ENCODE assay signal across 31 cellular contexts in the genomic region with DNA sequence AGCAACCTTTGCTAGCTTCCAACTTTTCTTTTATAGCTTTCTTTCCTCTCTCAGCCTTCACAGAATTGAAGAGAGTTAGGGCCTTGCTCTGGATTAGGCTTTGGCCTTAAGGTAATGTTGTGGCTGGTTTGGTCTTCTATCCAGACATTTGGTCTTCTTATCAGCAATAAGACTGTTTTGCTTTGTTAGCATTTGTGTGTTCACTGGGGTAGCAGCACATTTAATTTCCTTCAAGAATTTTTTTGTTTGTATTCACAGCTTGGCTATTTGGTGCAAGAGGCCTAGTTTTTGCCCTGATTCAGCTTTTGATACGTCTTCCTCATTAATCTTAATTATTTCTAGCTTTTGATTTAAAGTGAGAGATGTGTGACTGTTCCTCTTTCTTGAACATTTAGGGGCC.
"Had no signal": no experiment of that assay in that cellular context is flagged by ENCODE, and none has a peak within 500 bp of the region (broad histone marks: within the 10 kb centered on the region; RNA-seq: fewer than 3 reads in every experiment).

No MANE protein-coding gene starts in this region.

- H3K27ac Mint-ChIP-seq: activated CD4-positive, alpha-beta memory T cell treated with anti-CD3 and anti-CD28 coated beads, Interleukin-2, amount 10 ng/mL, durations not matched to agents 7 days and 5 days; activated CD4-positive, alpha-beta T cell treated with anti-CD3 and anti-CD28 coated beads, Interleukin-2, amount 10 ng/mL, durations not matched to agents 7 days and 5 days; activated naive CD4-positive, alpha-beta T cell treated with anti-CD3 and anti-CD28 coated beads for 36 hours; activated naive CD4-positive, alpha-beta T cell treated with anti-CD3 and anti-CD28 coated beads, Interleukin-2, amount 50 U/mL, for 24 hours; activated naive CD8-positive, alpha-beta T cell treated with anti-CD3 and anti-CD28 coated beads for 36 hours; activated naive CD8-positive, alpha-beta T cell treated with anti-CD3 and anti-CD28 coated beads, Interleukin-2, amount 50 U/mL, for 24 hours; activated T-helper 1 cell treated with anti-CD3 and anti-CD28 coated beads, Interleukin-12 subunit alpha, Interleukin-12 subunit beta, Interleukin-2, Interleukin-4 antibody, amounts not matched to agents 30 ng/mL and 10 ng/mL and 1 ng/mL, durations not matched to agents 14 hours and 24 hours and 36 hours; activated T-helper 2 cell treated with anti-CD3 and anti-CD28 coated beads, Interferon-gamma antibody, Interleukin-2, Interleukin-4, amounts not matched to agents 10 μg/mL and 5 μg/mL and 100 μg/mL, durations not matched to agents 14 hours and 24 hours and 36 hours; dendritic cell treated with granulocyte-macrophage colony-stimulating factor and Interleukin-4, amounts not matched to agents 40 ng/mL and 50 ng/mL, for 4 days; endodermal cell; WTC11 had no signal

- H3K9me3 Mint-ChIP-seq: activated CD4-positive, alpha-beta memory T cell treated with anti-CD3 and anti-CD28 coated beads, Interleukin-2, amount 10 ng/mL, durations not matched to agents 7 days and 5 days; activated CD4-positive, alpha-beta T cell treated with anti-CD3 and anti-CD28 coated beads, Interleukin-2, amount 10 ng/mL, durations not matched to agents 7 days and 5 days; activated naive CD4-positive, alpha-beta T cell treated with anti-CD3 and anti-CD28 coated beads for 36 hours; activated naive CD4-positive, alpha-beta T cell treated with anti-CD3 and anti-CD28 coated beads, Interleukin-2, amount 50 U/mL, for 24 hours; activated naive CD8-positive, alpha-beta T cell treated with anti-CD3 and anti-CD28 coated beads for 36 hours; activated naive CD8-positive, alpha-beta T cell treated with anti-CD3 and anti-CD28 coated beads, Interleukin-2, amount 50 U/mL, for 24 hours; activated T-cell treated with anti-CD3 and anti-CD28 coated beads, Interleukin-2, amount 50 U/mL, for 4 hours; activated T-helper 1 cell treated with anti-CD3 and anti-CD28 coated beads, Interleukin-12 subunit alpha, Interleukin-12 subunit beta, Interleukin-2, Interleukin-4 antibody, amounts not matched to agents 30 ng/mL and 10 ng/mL and 1 ng/mL, durations not matched to agents 14 hours and 24 hours and 36 hours; activated T-helper 2 cell treated with anti-CD3 and anti-CD28 coated beads, Interferon-gamma antibody, Interleukin-2, Interleukin-4, amounts not matched to agents 10 μg/mL and 5 μg/mL and 100 μg/mL, durations not matched to agents 14 hours and 24 hours and 36 hours; central memory CD8-positive, alpha-beta T cell; dendritic cell treated with granulocyte-macrophage colony-stimulating factor and Interleukin-4, amounts not matched to agents 40 ng/mL and 50 ng/mL, for 4 days had no signal

- FAIRE-seq: bronchial epithelial cell, frontal cortex had no signal

- H3K4me3 Mint-ChIP-seq: activated CD4-positive, alpha-beta memory T cell treated with anti-CD3 and anti-CD28 coated beads, Interleukin-2, amount 10 ng/mL, durations not matched to agents 7 days and 5 days; activated CD4-positive, alpha-beta T cell treated with anti-CD3 and anti-CD28 coated beads, Interleukin-2, amount 10 ng/mL, durations not matched to agents 7 days and 5 days; activated naive CD4-positive, alpha-beta T cell treated with anti-CD3 and anti-CD28 coated beads for 36 hours; activated naive CD4-positive, alpha-beta T cell treated with anti-CD3 and anti-CD28 coated beads, Interleukin-2, amount 50 U/mL, for 24 hours; activated naive CD8-positive, alpha-beta T cell treated with anti-CD3 and anti-CD28 coated beads for 36 hours; activated naive CD8-positive, alpha-beta T cell treated with anti-CD3 and anti-CD28 coated beads, Interleukin-2, amount 50 U/mL, for 24 hours; activated T-cell treated with anti-CD3 and anti-CD28 coated beads, Interleukin-2, amount 50 U/mL, for 4 hours; activated T-helper 1 cell treated with anti-CD3 and anti-CD28 coated beads, Interleukin-12 subunit alpha, Interleukin-12 subunit beta, Interleukin-2, Interleukin-4 antibody, amounts not matched to agents 30 ng/mL and 10 ng/mL and 1 ng/mL, durations not matched to agents 14 hours and 24 hours and 36 hours; central memory CD8-positive, alpha-beta T cell; dendritic cell treated with granulocyte-macrophage colony-stimulating factor and Interleukin-4, amounts not matched to agents 40 ng/mL and 50 ng/mL, for 4 days; endodermal cell; WTC11 had no signal

- H3K27me3 ChIP-seq: adrenal gland, brain microvascular endothelial cell, dorsolateral prefrontal cortex had no signal

- H3K9me3 ChIP-seq: adrenal gland had no signal

- H3K27ac ChIP-seq: adrenal gland, brain microvascular endothelial cell, coronary artery, dorsolateral prefrontal cortex, VCaP had no signal

- DNase-seq: activated CD4-positive, alpha-beta memory T cell treated with anti-CD3 and anti-CD28 coated beads, Interleukin-2, amount 10 ng/mL, durations not matched to agents 7 days and 5 days; activated CD4-positive, alpha-beta T cell treated with anti-CD3 and anti-CD28 coated beads for 1 hour; activated CD4-positive, alpha-beta T cell treated with anti-CD3 and anti-CD28 coated beads for 4 hours; activated CD4-positive, alpha-beta T cell treated with anti-CD3 and anti-CD28 coated beads, Interleukin-2, amount 10 ng/mL, durations not matched to agents 7 days and 5 days; activated CD4-positive, alpha-beta T cell treated with anti-CD3 and anti-CD28 coated beads, Interleukin-2, amount 50 U/mL, for 4 hours; activated CD8-positive, alpha-beta memory T cell treated with anti-CD3 and anti-CD28 coated beads, Interleukin-2, amount 50 U/mL, for 48 hours; activated effector memory CD4-positive, alpha-beta T cell treated with anti-CD3 and anti-CD28 coated beads, Interleukin-2, amount 50 U/mL, for 16 hours; activated naive CD4-positive, alpha-beta T cell treated with anti-CD3 and anti-CD28 coated beads for 36 hours; activated naive CD8-positive, alpha-beta T cell treated with anti-CD3 and anti-CD28 coated beads for 36 hours; activated naive CD8-positive, alpha-beta T cell treated with anti-CD3 and anti-CD28 coated beads, Interleukin-2, amount 50 U/mL, for 24 hours; activated T-cell treated with anti-CD3 and anti-CD28 coated beads, Interleukin-2, amount 50 U/mL, for 4 hours; adrenal gland; amygdala; aorta; brain microvascular endothelial cell; dorsolateral prefrontal cortex; effector memory CD4-positive, alpha-beta T cell; endodermal cell; foreskin fibroblast; head of caudate nucleus; T-helper 2 cell had no signal

- H3K4me1 Mint-ChIP-seq: activated CD4-positive, alpha-beta memory T cell treated with anti-CD3 and anti-CD28 coated beads, Interleukin-2, amount 10 ng/mL, durations not matched to agents 7 days and 5 days; activated CD4-positive, alpha-beta T cell treated with anti-CD3 and anti-CD28 coated beads, Interleukin-2, amount 10 ng/mL, durations not matched to agents 7 days and 5 days; activated naive CD4-positive, alpha-beta T cell treated with anti-CD3 and anti-CD28 coated beads, Interleukin-2, amount 50 U/mL, for 24 hours; activated naive CD8-positive, alpha-beta T cell treated with anti-CD3 and anti-CD28 coated beads for 36 hours; activated naive CD8-positive, alpha-beta T cell treated with anti-CD3 and anti-CD28 coated beads, Interleukin-2, amount 50 U/mL, for 24 hours; central memory CD8-positive, alpha-beta T cell; endodermal cell; WTC11 had no signal

- H3K4me3 ChIP-seq: adrenal gland, coronary artery, dorsolateral prefrontal cortex had no signal

- H3K36me3 Mint-ChIP-seq: activated naive CD4-positive, alpha-beta T cell treated with anti-CD3 and anti-CD28 coated beads, Interleukin-2, amount 50 U/mL, for 24 hours; activated naive CD8-positive, alpha-beta T cell treated with anti-CD3 and anti-CD28 coated beads for 36 hours had no signal

- H3K36me3 ChIP-seq: adrenal gland, brain microvascular endothelial cell had no signal

- H3K4me1 ChIP-seq: adrenal gland had no signal

- H3K27me3 Mint-ChIP-seq: activated CD4-positive, alpha-beta memory T cell treated with anti-CD3 and anti-CD28 coated beads, Interleukin-2, amount 10 ng/mL, durations not matched to agents 7 days and 5 days; activated CD4-positive, alpha-beta T cell treated with anti-CD3 and anti-CD28 coated beads, Interleukin-2, amount 10 ng/mL, durations not matched to agents 7 days and 5 days; activated naive CD4-positive, alpha-beta T cell treated with anti-CD3 and anti-CD28 coated beads, Interleukin-2, amount 50 U/mL, for 24 hours; activated naive CD8-positive, alpha-beta T cell treated with anti-CD3 and anti-CD28 coated beads for 36 hours; activated naive CD8-positive, alpha-beta T cell treated with anti-CD3 and anti-CD28 coated beads, Interleukin-2, amount 50 U/mL, for 24 hours; central memory CD8-positive, alpha-beta T cell; dendritic cell treated with granulocyte-macrophage colony-stimulating factor and Interleukin-4, amounts not matched to agents 40 ng/mL and 50 ng/mL, for 4 days had no signal
